In genomic region chr7:136234040-136234439, GRCh38 we compare ENCODE assay signal across 11 cellular contexts.
A peak's percentile ranks its signal among the peaks of the same experiment; 100 is the strongest.
DNase-seq lines count a peak whose midpoint lies in the region.
"Had no signal": no experiment of that assay in that cellular context is flagged by ENCODE, and none has a peak within 500 bp of the region (broad histone marks: within the 10 kb centered on the region; RNA-seq: fewer than 3 reads in every experiment).

No MANE protein-coding gene starts in this region.

- DNase-seq in ELR (ENCODE audit: low read depth) (peak; percentile 8), RPMI7951 (ENCODE audit: low read depth) (peak; percentile 7), fibroblast of peridontal ligament (ENCODE audit: extremely low read depth) (peak; percentile 48), ecto neural progenitor cell (ENCODE audit: low spot score) (no peak), NCI-H1105 treated with DMSO at 0.1 percent for 48 hours (lab: John Stamatoyannopoulos, UW) (no peak), MV-4-11 (lab: John Stamatoyannopoulos, UW) (no peak)
- no peak for DNase-seq in effector CD8-positive, alpha-beta T cell (lab: John Stamatoyannopoulos, UW)
- DNase-seq: Caco-2; CD8-positive, alpha-beta T cell; GOT3; H9 had no signal

Comparison
In these comparisons a context has a peak if more than half of its experiments do, and no peak if none do; other contexts are left out.
1. DNase-seq: peak in ELR (single experiment), RPMI7951 (single experiment) and fibroblast of peridontal ligament (single experiment); none in ecto neural progenitor cell (single experiment), effector CD8-positive, alpha-beta T cell (single experiment), NCI-H1105 treated with DMSO at 0.1 percent for 48 hours (single experiment) and MV-4-11 (single experiment).